In genomic region chr1:25858494-25858893, GRCh38 we compare ENCODE assay signal across 1 cellular context.
TF ChIP-seq lines count a peak whose summit lies in the region.

No MANE protein-coding gene starts in this region.

TF ChIP-seq in H1, 55 proteins besides CTCF, POLR2A, EP300 and RAD21:
- TF ChIP-seq KDM4A (IDR thresholded peaks at IDR 0.05; ENCODE audit: low read depth, low read length, severe bottlenecking) (no peak), CHD2 (IDR thresholded peaks at IDR 0.05; ENCODE audit: low read length) (no peak), MAFK (IDR thresholded peaks at IDR 0.05; ENCODE audit: low read depth, low read length) (no peak), TBP (IDR thresholded peaks at IDR 0.05; ENCODE audit: low read depth, low read length) (no peak), BCL11A (IDR thresholded peaks at IDR 0.05; ENCODE audit: low read depth in 2 of 2, low read length in 2 of 2) (no peak), ZNF274 (IDR thresholded peaks at IDR 0.05; ENCODE audit: borderline replicate concordance, extremely low read depth, low read length) (no peak), FOSL1 (IDR thresholded peaks at IDR 0.05; ENCODE audit: insufficient read depth, low read depth, low read length) (no peak), RXRA (IDR thresholded peaks at IDR 0.05; ENCODE audit: insufficient read depth, low read depth, low read length) (no peak), NANOG (IDR thresholded peaks at IDR 0.05; ENCODE audit: insufficient read depth, low read depth, low read length, poor library complexity, severe bottlenecking) (no peak), EZH2 (IDR thresholded peaks at IDR 0.05; ENCODE audit: low read depth, low read length, severe bottlenecking) (no peak), ATF2 (IDR thresholded peaks at IDR 0.05; ENCODE audit: low read length) (no peak), HDAC6 (IDR thresholded peaks at IDR 0.05; ENCODE audit: low read depth, low read length) (no peak), JUN (IDR thresholded peaks at IDR 0.05; ENCODE audit: low read depth, low read length) (no peak), POU5F1 (IDR thresholded peaks at IDR 0.05; ENCODE audit: low read depth, low read length) (no peak), SAP30 (IDR thresholded peaks at IDR 0.05; ENCODE audit: insufficient read depth, insufficient replicate concordance, low read length) (no peak), KDM5A (IDR thresholded peaks at IDR 0.05; ENCODE audit: low read length) (no peak), SRF (IDR thresholded peaks at IDR 0.05; ENCODE audit: low read depth, low read length) (no peak), MAX (IDR thresholded peaks at IDR 0.05) (no peak), CEBPB (IDR thresholded peaks at IDR 0.05; ENCODE audit: low read depth, low read length) (no peak)
- TF ChIP-seq, protein P1, sequence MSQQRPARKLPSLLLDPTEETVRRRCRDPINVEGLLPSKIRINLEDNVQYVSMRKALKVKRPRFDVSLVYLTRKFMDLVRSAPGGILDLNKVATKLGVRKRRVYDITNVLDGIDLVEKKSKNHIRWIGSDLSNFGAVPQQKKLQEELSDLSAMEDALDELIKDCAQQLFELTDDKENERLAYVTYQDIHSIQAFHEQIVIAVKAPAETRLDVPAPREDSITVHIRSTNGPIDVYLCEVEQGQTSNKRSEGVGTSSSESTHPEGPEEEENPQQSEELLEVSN (IDR thresholded peaks at IDR 0.05): no peak
